Comparison of ENCODE assay signal across 8 cellular contexts in the genomic region with DNA sequence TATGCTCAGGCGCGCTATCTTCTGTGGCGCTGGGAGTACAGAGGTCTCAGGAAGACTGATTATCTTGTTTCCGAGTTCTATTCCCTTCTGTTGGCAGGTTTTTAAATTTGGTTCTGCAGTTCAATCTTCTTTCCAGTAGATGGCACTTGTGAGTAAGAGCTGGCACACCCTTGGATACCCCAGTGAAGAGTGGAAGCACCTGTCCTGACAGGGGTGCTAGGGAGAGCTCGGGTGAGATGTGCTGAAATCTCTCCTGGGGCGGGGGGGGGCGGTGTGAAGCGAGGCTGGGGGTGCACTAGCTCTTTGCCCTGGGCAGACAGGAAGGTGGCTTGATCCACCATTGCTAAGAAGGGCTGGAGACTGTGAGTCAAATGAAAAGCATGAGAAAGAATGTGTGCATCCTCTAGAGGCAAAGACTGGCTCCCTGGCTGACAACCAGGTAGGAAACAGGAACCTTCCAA.
DNase-seq lines count a peak whose midpoint lies in the region; ATAC-seq, FAIRE-seq and TF ChIP-seq lines count a peak whose summit lies in the region.

No MANE protein-coding gene starts in this region.

- TF ChIP-seq POLR2A in A549 (IDR thresholded peaks at IDR 0.05; ENCODE audit: low read length) (no peak), GM12891 (IDR thresholded peaks at IDR 0.05; ENCODE audit: low read depth, low read length) (no peak)

- H2AFZ ChIP-seq in SK-N-SH (ENCODE audit: low read depth): no peak overlapping the region

- no peaks in the 10 kb centered on the region for H3K9me3 ChIP-seq in A549
- no peaks in the 10 kb centered on the region for H3K9me3 ChIP-seq in SK-N-SH

- POLR2A ChIA-PET in A549 (lab: Yijun Ruan, JAX): no interaction called here
- POLR2A ChIA-PET in SK-N-SH (lab: Yijun Ruan, JAX): no interaction called here

- TF ChIP-seq EP300 in A549 (IDR thresholded peaks at IDR 0.05) (no peak), SK-N-SH (IDR thresholded peaks at IDR 0.05; ENCODE audit: borderline replicate concordance in 1 of 2, low read depth in 1 of 2, low read length in 1 of 2) (no peak)

- H4K20me1 ChIP-seq in SK-N-SH (ENCODE audit: insufficient read depth): no peaks in the 10 kb centered on the region

- peak; percentile 68 to 84 for ATAC-seq in A549

- DNase-seq in A549 (ENCODE audit: low read depth in 1 of 2, low spot score in 1 of 2): peak; percentile 18 to 27
- peak; percentile 7 for DNase-seq in GM12891 (ENCODE audit: insufficient read length, low spot score)
- peak; percentile 29 for DNase-seq in HFF-Myc (ENCODE audit: extremely low read depth, low read depth)
- peak; percentile 66 for DNase-seq in SK-N-SH
- DNase-seq in foreskin fibroblast: peak; percentile 5 to 59
- DNase-seq in pulmonary artery endothelial cell (ENCODE audit: low read depth, low spot score): peak; percentile 1
- no peak for DNase-seq in mucosa of gallbladder (ENCODE audit: low spot score)

- no peak for FAIRE-seq in A549 (lab: Jason Lieb, UNC)
- peak; percentile 91 for FAIRE-seq in GM12891 (lab: Jason Lieb, UNC)

- no peaks in the 10 kb centered on the region for H3K27me3 ChIP-seq in SK-N-SH (ENCODE audit: insufficient read depth)

- H3K36me3 ChIP-seq in SK-N-SH (replicated peaks in 1 of 2; ENCODE audit: control insufficient read depth in 1 of 2, insufficient read depth in 2 of 2, low read length in 1 of 2): no peaks in the 10 kb centered on the region

- H3K9me2 ChIP-seq in SK-N-SH: no peaks in the 10 kb centered on the region

- no peaks in the 10 kb centered on the region for H3F3A ChIP-seq in SK-N-SH (replicated peaks; ENCODE audit: insufficient read depth)

- H3K4me1 ChIP-seq in A549: no peaks in the 10 kb centered on the region
- no peaks in the 10 kb centered on the region; a peak in 1 of 4 replicates for H3K4me1 ChIP-seq in SK-N-SH (ENCODE audit: control insufficient read depth in 1 of 2, insufficient read depth in 2 of 2, low read depth in 1 of 2, low read length in 1 of 2)

- H3K9ac ChIP-seq in SK-N-SH: no peak overlapping the region

- H3K4me3 ChIP-seq in A549 (no peak overlapping the region), HFF-Myc (replicated peaks; ENCODE audit: low read depth, low read length) (no peak overlapping the region), SK-N-SH (ENCODE audit: low read depth in 2 of 2, low read length in 1 of 2) (peak overlapping the region in 1 of 2 experiments; percentile 35; a peak in 1 of 4 replicates), foreskin fibroblast (ENCODE audit: low read depth in 1 of 2, low read length in 2 of 2) (no peak overlapping the region)

- peak; percentile 52 for TF ChIP-seq CTCF in A549 (IDR thresholded peaks at IDR 0.05)
- peak; percentile 68 for TF ChIP-seq CTCF in HFF-Myc (IDR thresholded peaks at IDR 0.05; ENCODE audit: low read depth, low read length, missing control alignments)
- TF ChIP-seq CTCF in LNCAP (IDR thresholded peaks at IDR 0.05): peak; percentile 59
- peak; percentile 68 for TF ChIP-seq CTCF in SK-N-SH (IDR thresholded peaks at IDR 0.05)
- TF ChIP-seq CTCF in foreskin fibroblast (IDR thresholded peaks at IDR 0.05; ENCODE audit: low read depth, low read length): peak; percentile 77

- no peak overlapping the region for H3K27ac ChIP-seq in A549
- no peak overlapping the region for H3K27ac ChIP-seq in SK-N-SH (ENCODE audit: low read depth in 2 of 2, low read length in 1 of 2)

- H3K4me2 ChIP-seq in A549 (no peak overlapping the region), SK-N-SH (no peak overlapping the region)

- TF ChIP-seq RAD21 in A549 (conservative IDR thresholded peaks at IDR 0.05 in 1 of 2, IDR thresholded peaks at IDR 0.05 in 1 of 2) (peak; percentile 60 to 66), SK-N-SH (IDR thresholded peaks at IDR 0.05; ENCODE audit: low read length) (peak; percentile 84)

- no peaks in the 10 kb centered on the region for H3K79me2 ChIP-seq in SK-N-SH (ENCODE audit: insufficient read depth)

- 0% methylated on average over 4 of the region's 8 CpGs for WGBS in A549 (ENCODE audit: missing lambda C conversion rate)
- 2% methylated on average over 6 of the region's 8 CpGs for WGBS in SK-N-SH (ENCODE audit: low lambda C conversion rate)

- CTCF ChIA-PET in A549 (lab: Yijun Ruan, JAX) (interaction anchor here (0.7 to 2.4 kb wide), 9 partner anchors 8 to 846 kb away, joined by 3 to 10 read pairs (median 3); no protein-coding TSS in a partner anchor), SK-N-SH (lab: Yijun Ruan, JAX) (interaction anchor here (0.6 to 2.5 kb wide), 43 partner anchors 9 to 1810 kb away, joined by 3 to 26 read pairs (median 4); no protein-coding TSS in a partner anchor)

TF ChIP-seq in A549, 52 proteins besides CTCF, POLR2A, EP300 and RAD21:
- TF ChIP-seq PBX3 (IDR thresholded peaks at IDR 0.05) (no peak), SMC3 (IDR thresholded peaks at IDR 0.05) (peak; percentile 60)
TF ChIP-seq in A549: peak in this region for 1.

TF ChIP-seq in GM12891, 5 proteins besides CTCF, POLR2A, EP300 and RAD21:
- TF ChIP-seq SPI1 (IDR thresholded peaks at IDR 0.05; ENCODE audit: low read depth, low read length): no peak

TF ChIP-seq in SK-N-SH, 30 proteins besides CTCF, POLR2A, EP300 and RAD21 (continues in another document):
- TF ChIP-seq REST (IDR thresholded peaks at IDR 0.05; ENCODE audit: low read depth, low read length): no peak
- TF ChIP-seq RFX5 (IDR thresholded peaks at IDR 0.05; ENCODE audit: low read length): 0 out of 2 replicates have a peak, but pooled peaks have one; percentile 11
- TF ChIP-seq NRF1 (IDR thresholded peaks at IDR 0.05; ENCODE audit: low read depth, low read length): peak; percentile 21; the same call in 1 of the 2 replicates
- TF ChIP-seq SMC3 (IDR thresholded peaks at IDR 0.05; ENCODE audit: low read depth, low read length): peak; percentile 78
- no peak for TF ChIP-seq MEF2A (IDR thresholded peaks at IDR 0.05; ENCODE audit: borderline replicate concordance, low read depth)
- TF ChIP-seq TEAD4 (IDR thresholded peaks at IDR 0.05; ENCODE audit: borderline replicate concordance, insufficient read depth): no peak
- no peak for TF ChIP-seq RXRA (IDR thresholded peaks at IDR 0.05; ENCODE audit: borderline replicate concordance, low read depth)
- no peak for TF ChIP-seq CHD2 (IDR thresholded peaks at IDR 0.05; ENCODE audit: low read length, partially characterized antibody)
- TF ChIP-seq, protein P1, sequence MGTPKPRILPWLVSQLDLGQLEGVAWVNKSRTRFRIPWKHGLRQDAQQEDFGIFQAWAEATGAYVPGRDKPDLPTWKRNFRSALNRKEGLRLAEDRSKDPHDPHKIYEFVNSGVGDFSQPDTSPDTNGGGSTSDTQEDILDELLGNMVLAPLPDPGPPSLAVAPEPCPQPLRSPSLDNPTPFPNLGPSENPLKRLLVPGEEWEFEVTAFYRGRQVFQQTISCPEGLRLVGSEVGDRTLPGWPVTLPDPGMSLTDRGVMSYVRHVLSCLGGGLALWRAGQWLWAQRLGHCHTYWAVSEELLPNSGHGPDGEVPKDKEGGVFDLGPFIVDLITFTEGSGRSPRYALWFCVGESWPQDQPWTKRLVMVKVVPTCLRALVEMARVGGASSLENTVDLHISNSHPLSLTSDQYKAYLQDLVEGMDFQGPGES (IDR thresholded peaks at IDR 0.05; ENCODE audit: low read depth, low read length): no peak
- TF ChIP-seq FOXJ3 (CRISPR knock-in tag; IDR thresholded peaks at IDR 0.05): no peak
- TF ChIP-seq, protein P2, sequence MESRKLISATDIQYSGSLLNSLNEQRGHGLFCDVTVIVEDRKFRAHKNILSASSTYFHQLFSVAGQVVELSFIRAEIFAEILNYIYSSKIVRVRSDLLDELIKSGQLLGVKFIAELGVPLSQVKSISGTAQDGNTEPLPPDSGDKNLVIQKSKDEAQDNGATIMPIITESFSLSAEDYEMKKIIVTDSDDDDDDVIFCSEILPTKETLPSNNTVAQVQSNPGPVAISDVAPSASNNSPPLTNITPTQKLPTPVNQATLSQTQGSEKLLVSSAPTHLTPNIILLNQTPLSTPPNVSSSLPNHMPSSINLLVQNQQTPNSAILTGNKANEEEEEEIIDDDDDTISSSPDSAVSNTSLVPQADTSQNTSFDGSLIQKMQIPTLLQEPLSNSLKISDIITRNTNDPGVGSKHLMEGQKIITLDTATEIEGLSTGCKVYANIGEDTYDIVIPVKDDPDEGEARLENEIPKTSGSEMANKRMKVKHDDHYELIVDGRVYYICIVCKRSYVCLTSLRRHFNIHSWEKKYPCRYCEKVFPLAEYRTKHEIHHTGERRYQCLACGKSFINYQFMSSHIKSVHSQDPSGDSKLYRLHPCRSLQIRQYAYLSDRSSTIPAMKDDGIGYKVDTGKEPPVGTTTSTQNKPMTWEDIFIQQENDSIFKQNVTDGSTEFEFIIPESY (IDR thresholded peaks at IDR 0.05; ENCODE audit: borderline replicate concordance, low read depth): no peak
- TF ChIP-seq MXI1 (IDR thresholded peaks at IDR 0.05; ENCODE audit: low read depth, low read length): no peak
- no peak for TF ChIP-seq FOSL2 (IDR thresholded peaks at IDR 0.05; ENCODE audit: borderline replicate concordance, low read depth)
- TF ChIP-seq GABPA (IDR thresholded peaks at IDR 0.05; ENCODE audit: low read depth): no peak
- no peak for TF ChIP-seq SIN3A (IDR thresholded peaks at IDR 0.05; ENCODE audit: borderline replicate concordance, low read depth, low read length)
- TF ChIP-seq FOXM1 (IDR thresholded peaks at IDR 0.05; ENCODE audit: low read depth): no peak

Comparison
In these comparisons a context has a peak if more than half of its experiments do, and no peak if none do; other contexts are left out.
1. Of the 12 proteins assayed by ChIP-seq in both A549 and SK-N-SH: peak only in A549: none; only in SK-N-SH: RFX5; in both: CTCF, RAD21 and SMC3; in neither: 8.